ENCODE assay signal across 13 cellular contexts in genomic region chr6:1839315-1839714, GRCh38.
"Had no signal": no experiment of that assay in that cellular context is flagged by ENCODE, and none has a peak within 500 bp of the region (broad histone marks: within the 10 kb centered on the region; RNA-seq: fewer than 3 reads in every experiment).

No MANE protein-coding gene starts in this region.

- H3K27ac Mint-ChIP-seq: activated B cell treated with CpG ODN at 0.5 μM for 24 hours; activated CD4-positive, alpha-beta T cell treated with anti-CD3 and anti-CD28 coated beads, Interleukin-2, amount 10 ng/mL, durations not matched to agents 7 days and 5 days; activated naive CD8-positive, alpha-beta T cell treated with anti-CD3 and anti-CD28 coated beads for 36 hours had no signal

- H3K4me1 ChIP-seq: psoas muscle, testis, upper lobe of right lung had no signal

- H3K4me3 Mint-ChIP-seq: activated B cell treated with CpG ODN at 0.5 μM for 24 hours; activated CD4-positive, alpha-beta T cell treated with anti-CD3 and anti-CD28 coated beads, Interleukin-2, amount 10 ng/mL, durations not matched to agents 7 days and 5 days; activated naive CD8-positive, alpha-beta T cell treated with anti-CD3 and anti-CD28 coated beads for 36 hours; mesothelial cell of epicardium had no signal

- H3K27ac ChIP-seq: brain microvascular endothelial cell, foreskin keratinocyte, psoas muscle, sigmoid colon, stomach, testis, upper lobe of right lung had no signal

- H3K4me3 ChIP-seq: psoas muscle, sigmoid colon, stomach, testis, upper lobe of right lung had no signal

- H3K9me3 Mint-ChIP-seq: activated B cell treated with CpG ODN at 0.5 μM for 24 hours; activated CD4-positive, alpha-beta T cell treated with anti-CD3 and anti-CD28 coated beads, Interleukin-2, amount 10 ng/mL, durations not matched to agents 7 days and 5 days; activated naive CD8-positive, alpha-beta T cell treated with anti-CD3 and anti-CD28 coated beads for 36 hours; mesothelial cell of epicardium had no signal

- H3K27me3 Mint-ChIP-seq: activated B cell treated with CpG ODN at 0.5 μM for 24 hours; activated CD4-positive, alpha-beta T cell treated with anti-CD3 and anti-CD28 coated beads, Interleukin-2, amount 10 ng/mL, durations not matched to agents 7 days and 5 days; activated naive CD8-positive, alpha-beta T cell treated with anti-CD3 and anti-CD28 coated beads for 36 hours had no signal

- H3K36me3 ChIP-seq: brain microvascular endothelial cell, sigmoid colon, upper lobe of right lung had no signal

- ATAC-seq: psoas muscle, upper lobe of right lung had no signal

- H3K27me3 ChIP-seq: brain microvascular endothelial cell, foreskin keratinocyte, sigmoid colon, stomach, testis, upper lobe of right lung had no signal

- H3K4me1 Mint-ChIP-seq: activated B cell treated with CpG ODN at 0.5 μM for 24 hours; activated CD4-positive, alpha-beta T cell treated with anti-CD3 and anti-CD28 coated beads, Interleukin-2, amount 10 ng/mL, durations not matched to agents 7 days and 5 days; activated naive CD8-positive, alpha-beta T cell treated with anti-CD3 and anti-CD28 coated beads for 36 hours had no signal

- DNase-seq: activated B cell treated with CpG ODN at 0.5 μM for 24 hours; activated CD4-positive, alpha-beta T cell treated with anti-CD3 and anti-CD28 coated beads, Interleukin-2, amount 10 ng/mL, durations not matched to agents 7 days and 5 days; activated naive CD8-positive, alpha-beta T cell treated with anti-CD3 and anti-CD28 coated beads for 36 hours; brain microvascular endothelial cell; effector CD8-positive, alpha-beta T cell; psoas muscle; sigmoid colon; stimulated activated CD4-positive, alpha-beta T cell treated with anti-CD3 and anti-CD28 coated beads, Interleukin-1b, Interleukin-23, amount 100 ng/mL, for 48 hours; stomach; testis; upper lobe of right lung had no signal

- H3K36me3 Mint-ChIP-seq: activated naive CD8-positive, alpha-beta T cell treated with anti-CD3 and anti-CD28 coated beads for 36 hours; mesothelial cell of epicardium had no signal

- H3K9me3 ChIP-seq: psoas muscle, sigmoid colon, stomach, testis, upper lobe of right lung had no signal
